ENCODE assay signal across 2 cellular contexts in genomic region chr2:164866376-164866775, GRCh38. TPM values are rescaled to one million over a fixed set of nuclear protein-coding genes. Genes with fewer than 3 reads are reported as not detected.
"Had no signal": no experiment of that assay in that cellular context is flagged by ENCODE, and none has a peak within 500 bp of the region (broad histone marks: within the 10 kb centered on the region; RNA-seq: fewer than 3 reads in every experiment).

No MANE protein-coding gene starts in this region.

RNA-seq across cellular contexts. Expression of gene COBLL1, which starts 24.8 kb away (rescaled TPM):
- total RNA-seq: activated CD4-positive, alpha-beta T cell treated with anti-CD3 and anti-CD28 coated beads, Interleukin-2, amount 10 ng/mL, durations not matched to agents 7 days and 5 days; activated CD8-positive, alpha-beta memory T cell treated with anti-CD3 and anti-CD28 coated beads, Interleukin-2, amount 10 ng/mL, durations not matched to agents 7 days and 5 days had no signal
